Comparison of ENCODE assay signal across 20 cellular contexts in genomic region chr2:18380316-18380715, GRCh38.
"Had no signal": no experiment of that assay in that cellular context is flagged by ENCODE, and none has a peak within 500 bp of the region (broad histone marks: within the 10 kb centered on the region; RNA-seq: fewer than 3 reads in every experiment).

No MANE protein-coding gene starts in this region.

- H3K4me1 ChIP-seq: adrenal gland, ascending aorta, tibial nerve had no signal

- H3K27me3 ChIP-seq: adrenal gland, ascending aorta had no signal

- H3K36me3 ChIP-seq: adrenal gland, ascending aorta, tibial nerve had no signal

- ATAC-seq: activated T-cell treated with anti-CD3 and anti-CD28 coated beads, Interleukin-2, amount 50 U/mL, for 72 hours; effector memory CD8-positive, alpha-beta T cell; left colon; naive thymus-derived CD8-positive, alpha-beta T cell; right cardiac atrium had no signal

- H3K27ac ChIP-seq: adrenal gland, ascending aorta, tibial nerve, VCaP had no signal

- DNase-seq: activated CD4-positive, alpha-beta T cell treated with anti-CD3 and anti-CD28 coated beads for 4 hours; activated CD4-positive, alpha-beta T cell treated with anti-CD3 and anti-CD28 coated beads, Interleukin-2, amount 50 U/mL, for 4 hours; activated naive CD4-positive, alpha-beta T cell treated with Interleukin-2 at 50 U/mL for 16 hours; activated T-cell treated with anti-CD3 and anti-CD28 coated beads for 4 hours; activated T-cell treated with anti-CD3 and anti-CD28 coated beads, Interleukin-2, amount 50 U/mL, for 72 hours; adrenal gland; cortex of kidney; effector memory CD8-positive, alpha-beta T cell; erythroblast; foreskin melanocyte; left colon; midbrain; naive thymus-derived CD8-positive, alpha-beta T cell; nucleus accumbens; right cardiac atrium; stimulated activated CD4-positive, alpha-beta T cell treated with anti-CD3 and anti-CD28 coated beads, Interleukin-2, amount 100 ng/mL, for 48 hours; stimulated activated naive CD4-positive, alpha-beta T cell treated with Interleukin-2 at 50 U/mL for 16 hours had no signal

- H3K4me3 ChIP-seq: adrenal gland, ascending aorta, tibial nerve had no signal

- H3K9me3 ChIP-seq: adrenal gland, ascending aorta, tibial nerve had no signal
